Comparison of ENCODE assay signal across 9 cellular contexts in genomic region chr17:6853764-6854442, GRCh38. TPM values are rescaled to one million over a fixed set of nuclear protein-coding genes. Genes with fewer than 3 reads are reported as not detected.
DNase-seq lines count a peak whose midpoint lies in the region; ATAC-seq and TF ChIP-seq lines count a peak whose summit lies in the region.
"Had no signal": no experiment of that assay in that cellular context is flagged by ENCODE, and none has a peak within 500 bp of the region (broad histone marks: within the 10 kb centered on the region; RNA-seq: fewer than 3 reads in every experiment).

No MANE protein-coding gene starts in this region.

- no peaks in the 10 kb centered on the region for H3K36me3 ChIP-seq in gastrocnemius medialis
- H3K36me3 ChIP-seq: neutrophil had no signal

- ATAC-seq in HG02840 (IDR thresholded peaks at IDR 0.05; ENCODE audit: low FRiP score, unreplicated experiment) (no peak), HG03108 (IDR thresholded peaks at IDR 0.05; ENCODE audit: unreplicated experiment) (no peak), gastrocnemius medialis (no peak)

- DNase-seq in NCI-H2029 (lab: John Stamatoyannopoulos, UW) (peak; percentile 2), NCI-H2029 treated with DMSO at 0.1 percent for 48 hours (lab: John Stamatoyannopoulos, UW) (no peak), iPS DF 4.7 (ENCODE audit: extremely low read depth, low spot score) (peak; percentile 22), gastrocnemius medialis (no peak)
- DNase-seq in activated CD4-positive, alpha-beta T cell treated with anti-CD3 and anti-CD28 coated beads for 48 hours = peak; percentile 27
- peak; percentile 17 to 31 for DNase-seq in stimulated activated CD8-positive, alpha-beta memory T cell treated with anti-CD3 and anti-CD28 coated beads, Interleukin-15, amount 100 ng/mL, for 4 hours (ENCODE audit: low read depth in 2 of 2)

- H3K27me3 ChIP-seq in gastrocnemius medialis = peaks cover 6 to 23% (median 11%) of the 10 kb centered on the region in 3 donors

- H3K9me3 ChIP-seq in gastrocnemius medialis = no peaks in the 10 kb centered on the region
- H3K9me3 ChIP-seq: neutrophil had no signal

- intact Hi-C loops in gastrocnemius medialis (cut with DNase I; ENCODE audit: low total_unique reads) = no loop called here

- no peak overlapping the region for H3K4me3 ChIP-seq in gastrocnemius medialis

- H3K4me1 ChIP-seq in gastrocnemius medialis = no peaks in the 10 kb centered on the region

- no peak for TF ChIP-seq POLR2A in gastrocnemius medialis (IDR thresholded peaks at IDR 0.05)

- no peak overlapping the region for H3K27ac ChIP-seq in gastrocnemius medialis
- H3K27ac ChIP-seq: neutrophil had no signal

- in situ Hi-C loops in gastrocnemius medialis (cut with MboI; ENCODE audit: low sequenced_read_pairs in 4 of 4) = no loop called here

- no peak for TF ChIP-seq CTCF in gastrocnemius medialis (IDR thresholded peaks at IDR 0.05 in 4 of 5, conservative IDR thresholded peaks at IDR 0.05 in 1 of 5)

RNA-seq across cellular contexts. Expression of gene TEKT1, which starts 22.4 kb away (rescaled TPM):
- total RNA-seq in gastrocnemius medialis = not detected

Comparison
In these comparisons a context has a peak if more than half of its experiments do, and no peak if none do; other contexts are left out.
1. DNase-seq: peak in NCI-H2029 (single experiment), activated CD4-positive, alpha-beta T cell treated with anti-CD3 and anti-CD28 coated beads for 48 hours (single experiment), iPS DF 4.7 (single experiment) and stimulated activated CD8-positive, alpha-beta memory T cell treated with anti-CD3 and anti-CD28 coated beads, Interleukin-15, amount 100 ng/mL, for 4 hours (2 of 2); none in NCI-H2029 treated with DMSO at 0.1 percent for 48 hours (single experiment) and gastrocnemius medialis (0 of 2).